1 cellular context compared by ENCODE assay signal in the genomic region with DNA sequence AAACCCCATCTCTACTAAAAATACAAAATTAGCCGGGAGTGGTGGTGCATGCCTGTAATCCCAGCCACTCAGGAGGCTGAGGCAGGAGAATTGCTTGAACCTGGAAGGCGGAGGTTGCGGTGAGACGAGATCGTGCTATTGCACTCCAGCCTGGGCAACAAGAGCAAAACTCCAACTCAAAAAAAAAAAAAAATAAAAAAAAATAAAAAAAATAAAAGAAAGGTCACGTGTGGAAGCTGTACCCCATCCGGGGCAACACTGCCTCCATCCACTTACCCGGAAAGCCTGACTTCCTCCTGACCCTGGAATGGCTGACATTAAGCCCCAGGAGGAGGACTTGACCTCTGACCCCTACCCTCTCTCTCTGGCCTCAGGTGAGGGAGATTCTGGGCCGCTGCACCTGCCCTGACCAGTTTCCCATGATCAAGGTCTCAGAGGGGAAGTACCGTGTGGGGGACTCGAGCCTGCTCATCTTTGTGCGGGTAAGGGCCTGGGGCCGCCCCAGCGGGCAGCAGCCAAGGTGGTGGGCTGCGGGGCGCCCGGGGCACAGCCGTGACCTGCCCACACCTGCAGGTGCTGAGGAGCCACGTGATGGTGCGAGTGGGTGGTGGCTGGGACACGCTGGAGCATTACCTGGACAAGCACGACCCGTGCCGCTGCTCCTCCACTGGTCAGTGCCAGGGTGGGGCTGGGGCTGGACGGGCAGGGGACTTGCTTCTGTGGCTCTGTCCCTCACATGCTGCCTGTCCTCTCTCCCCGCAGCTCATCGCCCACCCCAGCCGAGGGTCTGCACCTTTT.
TF ChIP-seq lines count a peak whose summit lies in the region.

No MANE protein-coding gene starts in this region.

TF ChIP-seq in IMR-90, 13 proteins besides CTCF, POLR2A, EP300 and RAD21 (continued from another document):
- TF ChIP-seq, protein P1, sequence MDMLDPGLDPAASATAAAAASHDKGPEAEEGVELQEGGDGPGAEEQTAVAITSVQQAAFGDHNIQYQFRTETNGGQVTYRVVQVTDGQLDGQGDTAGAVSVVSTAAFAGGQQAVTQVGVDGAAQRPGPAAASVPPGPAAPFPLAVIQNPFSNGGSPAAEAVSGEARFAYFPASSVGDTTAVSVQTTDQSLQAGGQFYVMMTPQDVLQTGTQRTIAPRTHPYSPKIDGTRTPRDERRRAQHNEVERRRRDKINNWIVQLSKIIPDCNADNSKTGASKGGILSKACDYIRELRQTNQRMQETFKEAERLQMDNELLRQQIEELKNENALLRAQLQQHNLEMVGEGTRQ (IDR thresholded peaks at IDR 0.05; ENCODE audit: low read depth, low read length), result no peak
- TF ChIP-seq SMC3 (IDR thresholded peaks at IDR 0.05; ENCODE audit: low read depth, low read length) (no peak), NFE2L2 (IDR thresholded peaks at IDR 0.05; ENCODE audit: low read depth, low read length) (no peak), MAFK (IDR thresholded peaks at IDR 0.05; ENCODE audit: low read depth, low read length) (no peak), RCOR1 (IDR thresholded peaks at IDR 0.05; ENCODE audit: insufficient replicate concordance, low read length) (no peak), ELK1 (IDR thresholded peaks at IDR 0.05; ENCODE audit: borderline replicate concordance, low read depth, low read length) (no peak), CHD1 (IDR thresholded peaks at IDR 0.05; ENCODE audit: low read depth, low read length) (no peak), RFX5 (IDR thresholded peaks at IDR 0.05; ENCODE audit: low read depth, low read length) (no peak), MAZ (IDR thresholded peaks at IDR 0.05; ENCODE audit: borderline replicate concordance, low read depth, low read length) (no peak), FOS (IDR thresholded peaks at IDR 0.05; ENCODE audit: low read depth, low read length) (no peak), CEBPB (IDR thresholded peaks at IDR 0.05; ENCODE audit: low read depth, low read length) (no peak), MXI1 (IDR thresholded peaks at IDR 0.05; ENCODE audit: borderline replicate concordance, low read depth, low read length) (no peak)
